23 cellular contexts compared by ENCODE assay signal in the genomic region with DNA sequence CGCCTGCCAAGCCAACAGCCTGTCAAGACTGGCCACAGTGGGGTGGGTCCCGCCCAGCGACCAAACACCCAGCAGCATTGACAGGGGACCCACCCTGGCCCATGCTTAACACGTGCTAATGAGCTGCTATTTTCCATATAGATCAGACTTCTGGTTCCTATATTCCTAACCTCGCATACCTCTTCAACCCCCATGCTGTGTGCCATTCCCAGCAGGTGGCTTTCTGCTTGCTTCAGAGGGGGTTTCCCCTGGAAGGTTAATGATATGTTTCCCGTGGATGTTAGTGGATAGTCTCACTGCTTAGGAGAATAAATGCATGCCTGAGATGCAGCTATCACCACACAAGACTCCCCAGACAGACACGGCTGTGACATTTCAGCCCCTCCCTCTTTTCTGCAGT. TPM values are rescaled to one million over a fixed set of nuclear protein-coding genes. Genes with fewer than 3 reads are reported as not detected.
"Had no signal": no experiment of that assay in that cellular context is flagged by ENCODE, and none has a peak within 500 bp of the region (broad histone marks: within the 10 kb centered on the region; RNA-seq: fewer than 3 reads in every experiment).

No MANE protein-coding gene starts in this region.

- H3K4me3 Mint-ChIP-seq: activated CD8-positive, alpha-beta T cell treated with anti-CD3 and anti-CD28 coated beads, Interleukin-2, amount 10 ng/mL, durations not matched to agents 7 days and 5 days; activated naive CD8-positive, alpha-beta T cell treated with anti-CD3 and anti-CD28 coated beads, Interleukin-2, amount 50 U/mL, for 24 hours; activated T-helper 1 cell treated with anti-CD3 and anti-CD28 coated beads, Interleukin-12 subunit alpha, Interleukin-12 subunit beta, Interleukin-2, Interleukin-4 antibody, amounts not matched to agents 30 ng/mL and 10 ng/mL and 1 ng/mL, durations not matched to agents 14 hours and 24 hours and 36 hours; memory B cell; naive B cell; stimulated activated naive B cell treated with anti-CD40 and anti-IgM and Interleukin-4, amounts not matched to agents 10 μg/mL and 1 μg/mL and 100 μg/mL, for 72 hours had no signal

- H3K27ac ChIP-seq: heart right ventricle, sigmoid colon, transverse colon, uterus had no signal

- H3K4me3 ChIP-seq: heart right ventricle, sigmoid colon, smooth muscle cell, transverse colon, uterus had no signal

- H3K27ac Mint-ChIP-seq: activated CD8-positive, alpha-beta T cell treated with anti-CD3 and anti-CD28 coated beads, Interleukin-2, amount 10 ng/mL, durations not matched to agents 7 days and 5 days; activated naive CD8-positive, alpha-beta T cell treated with anti-CD3 and anti-CD28 coated beads, Interleukin-2, amount 50 U/mL, for 24 hours; activated T-helper 1 cell treated with anti-CD3 and anti-CD28 coated beads, Interleukin-12 subunit alpha, Interleukin-12 subunit beta, Interleukin-2, Interleukin-4 antibody, amounts not matched to agents 30 ng/mL and 10 ng/mL and 1 ng/mL, durations not matched to agents 14 hours and 24 hours and 36 hours; memory B cell; naive B cell; progenitor cell of endocrine pancreas; stimulated activated naive B cell treated with anti-CD40 and anti-IgM and Interleukin-4, amounts not matched to agents 10 μg/mL and 1 μg/mL and 100 μg/mL, for 72 hours had no signal

- H3K4me1 ChIP-seq: heart right ventricle, sigmoid colon, transverse colon, uterus had no signal

- H3K36me3 Mint-ChIP-seq: memory B cell, naive B cell had no signal

- H3K9me3 ChIP-seq: heart right ventricle, sigmoid colon, transverse colon, uterus had no signal

- H3K9me3 Mint-ChIP-seq: activated naive CD8-positive, alpha-beta T cell treated with anti-CD3 and anti-CD28 coated beads, Interleukin-2, amount 50 U/mL, for 24 hours; activated T-helper 1 cell treated with anti-CD3 and anti-CD28 coated beads, Interleukin-12 subunit alpha, Interleukin-12 subunit beta, Interleukin-2, Interleukin-4 antibody, amounts not matched to agents 30 ng/mL and 10 ng/mL and 1 ng/mL, durations not matched to agents 14 hours and 24 hours and 36 hours; memory B cell; naive B cell had no signal

- H3K4me2 ChIP-seq: smooth muscle cell had no signal

- H3K36me3 ChIP-seq: heart right ventricle, sigmoid colon, transverse colon, uterus had no signal

- H3K4me1 Mint-ChIP-seq: memory B cell, naive B cell had no signal

- FAIRE-seq: endometrium, keratinocyte had no signal

- ATAC-seq: activated CD8-positive, alpha-beta T cell treated with anti-CD3 and anti-CD28 coated beads, Interleukin-2, amount 10 ng/mL, durations not matched to agents 7 days and 5 days; activated naive CD8-positive, alpha-beta T cell treated with anti-CD3 and anti-CD28 coated beads, Interleukin-2, amount 50 U/mL, for 24 hours; heart right ventricle; left colon; stimulated activated naive B cell treated with anti-CD40 and anti-IgM and Interleukin-4, amounts not matched to agents 10 μg/mL and 1 μg/mL and 100 μg/mL, for 72 hours had no signal

- H3K27me3 ChIP-seq: heart right ventricle, sigmoid colon, transverse colon, uterus had no signal

- DNase-seq: activated CD4-positive, alpha-beta T cell treated with anti-CD3 and anti-CD28 coated beads for 1 hour; activated CD4-positive, alpha-beta T cell treated with anti-CD3 and anti-CD28 coated beads, Interleukin-2, amount 50 U/mL, for 1 hour; activated CD8-positive, alpha-beta T cell treated with anti-CD3 and anti-CD28 coated beads, Interleukin-2, amount 10 ng/mL, durations not matched to agents 7 days and 5 days; activated gamma-delta T cell; activated naive CD4-positive, alpha-beta T cell treated with anti-CD3 and anti-CD28 coated beads, Interleukin-2, amount 50 U/mL, for 16 hours; activated naive CD8-positive, alpha-beta T cell treated with anti-CD3 and anti-CD28 coated beads, Interleukin-2, amount 50 U/mL, for 24 hours; heart right ventricle; left colon; naive B cell; retina; sigmoid colon; stimulated activated CD4-positive, alpha-beta T cell treated with anti-CD3 and anti-CD28 coated beads, Interleukin-15, amount 100 ng/mL, for 24 hours; stimulated activated naive B cell treated with anti-CD40 and anti-IgM and Interleukin-4, amounts not matched to agents 10 μg/mL and 1 μg/mL and 100 μg/mL, for 72 hours; transverse colon; uterus had no signal

- H3K27me3 Mint-ChIP-seq: activated naive CD8-positive, alpha-beta T cell treated with anti-CD3 and anti-CD28 coated beads, Interleukin-2, amount 50 U/mL, for 24 hours; memory B cell; naive B cell; stimulated activated naive B cell treated with anti-CD40 and anti-IgM and Interleukin-4, amounts not matched to agents 10 μg/mL and 1 μg/mL and 100 μg/mL, for 72 hours had no signal

RNA-seq across cellular contexts. Expression of gene KBTBD12, which starts 54.8 kb away (rescaled TPM):
- total RNA-seq: activated CD8-positive, alpha-beta T cell treated with anti-CD3 and anti-CD28 coated beads, Interleukin-2, amount 10 ng/mL, durations not matched to agents 7 days and 5 days; activated T-helper 1 cell treated with anti-CD3 and anti-CD28 coated beads, Interleukin-12 subunit alpha, Interleukin-12 subunit beta, Interleukin-2, Interleukin-4 antibody, amounts not matched to agents 30 ng/mL and 10 ng/mL and 1 ng/mL, durations not matched to agents 14 hours and 24 hours and 36 hours; fibroblast of villous mesenchyme; osteocyte; smooth muscle cell had no signal
- polyA plus RNA-seq: keratinocyte, smooth muscle cell had no signal
